15 cellular contexts compared by ENCODE assay signal in genomic region chr2:145524836-145525235, GRCh38.
"Had no signal": no experiment of that assay in that cellular context is flagged by ENCODE, and none has a peak within 500 bp of the region (broad histone marks: within the 10 kb centered on the region; RNA-seq: fewer than 3 reads in every experiment).

No MANE protein-coding gene starts in this region.

- DNase-seq: activated CD4-positive, alpha-beta T cell treated with anti-CD3 and anti-CD28 coated beads, Interleukin-2, amount 50 U/mL, for 1 hour; activated naive CD8-positive, alpha-beta T cell treated with anti-CD3 and anti-CD28 coated beads, Interleukin-2, amount 10 ng/mL, durations not matched to agents 7 days and 5 days; aorta; dorsolateral prefrontal cortex; endodermal cell; erythroblast; kidney; left ventricle myocardium inferior; naive thymus-derived CD8-positive, alpha-beta T cell; stimulated activated CD4-positive, alpha-beta T cell treated with anti-CD3 and anti-CD28 coated beads, Interleukin-2, amount 100 ng/mL, for 48 hours had no signal

- H2AFZ ChIP-seq: hepatocyte, parathyroid adenoma had no signal

- H3K27me3 ChIP-seq: breast epithelium, dorsolateral prefrontal cortex, hepatocyte, tibial nerve had no signal

- H3K4me3 ChIP-seq: breast epithelium, dorsolateral prefrontal cortex, hepatocyte, left ventricle myocardium inferior, tibial nerve had no signal

- H3K79me2 ChIP-seq: hepatocyte, parathyroid adenoma had no signal

- H3K9ac ChIP-seq: parathyroid adenoma had no signal

- H3K27ac ChIP-seq: breast epithelium, dorsolateral prefrontal cortex, hepatocyte, left ventricle myocardium inferior, parathyroid adenoma, tibial nerve had no signal

- H3K9me3 ChIP-seq: tibial nerve had no signal

- H3K36me3 ChIP-seq: breast epithelium, left ventricle myocardium inferior, tibial nerve had no signal

- H3K4me2 ChIP-seq: hepatocyte had no signal

- ATAC-seq: naive thymus-derived CD8-positive, alpha-beta T cell; stimulated activated memory B cell treated with anti-CD40 and anti-IgM and Interleukin-4, amounts not matched to agents 10 μg/mL and 1 μg/mL and 100 μg/mL, for 72 hours had no signal

- H3K4me1 ChIP-seq: breast epithelium, left ventricle myocardium inferior, parathyroid adenoma had no signal
